Comparison of ENCODE assay signal across 8 cellular contexts in genomic region chr3:183116051-183116614, GRCh38. TPM values are rescaled to one million over a fixed set of nuclear protein-coding genes. Genes with fewer than 3 reads are reported as not detected.
DNase-seq lines count a peak whose midpoint lies in the region; ATAC-seq and TF ChIP-seq lines count a peak whose summit lies in the region.

No MANE protein-coding gene starts in this region.

- H3K18ac ChIP-seq in IMR-90 (ENCODE audit: low read depth, low read length): no peak overlapping the region

- 3% methylated on average over 16 of the region's 25 CpGs; no CpG with 5 or more reads in 1 of the 2 experiments for WGBS in IMR-90 (ENCODE audit: extremely low coverage in 2 of 2, insufficient read length in 1 of 2), 2 experiments

- dilution Hi-C loops in IMR-90 (cut with HindIII; ENCODE audit: low sequenced_read_pairs, unreplicated experiment): no loop called here

- POLR2A ChIA-PET in IMR-90 (lab: Charles Lee; ENCODE audit: unreplicated experiment): no interaction called here

- no peak overlapping the region for H3K27ac ChIP-seq in IMR-90 (ENCODE audit: insufficient read depth, low read length)

- peaks cover 2% of the 10 kb centered on the region; the same call in 1 of the 2 replicates for H3K9me3 ChIP-seq in IMR-90 (ENCODE audit: control insufficient read depth, insufficient read depth, low read length)

- no peak overlapping the region for H2BK5ac ChIP-seq in IMR-90 (ENCODE audit: low read depth, low read length, poor library complexity, severe bottlenecking)

- no peak for TF ChIP-seq POLR2A in IMR-90 (IDR thresholded peaks at IDR 0.05; ENCODE audit: low read depth, low read length)

- H3K27me3 ChIP-seq in IMR-90 (ENCODE audit: control insufficient read depth, insufficient read depth, low read length): peaks cover 43% of the 10 kb centered on the region

- in situ Hi-C loops in IMR-90 (cut with MboI; ENCODE audit: low sequenced_read_pairs): no loop called here

- H3K27ac Mint-ChIP-seq in Calu3 (ENCODE audit: unreplicated experiment): peak overlapping the region; percentile 41

- no peak overlapping the region for H3K23ac ChIP-seq in IMR-90 (ENCODE audit: low read depth, low read length)

- CTCF ChIA-PET in Calu3 (lab: Charles Lee) (no interaction called here), IMR-90 (lab: Yijun Ruan, JAX) (interaction anchor here (0.5 kb wide), 1 partner anchor 32 kb away, joined by 4 read pairs; no protein-coding TSS in a partner anchor)

- no peak overlapping the region for H4K8ac ChIP-seq in IMR-90 (ENCODE audit: low read depth in 2 of 2, low read length in 2 of 2)

- no peak overlapping the region for H2BK15ac ChIP-seq in IMR-90 (ENCODE audit: low read depth, low read length)

- no peak for TF ChIP-seq RAD21 in IMR-90 (IDR thresholded peaks at IDR 0.05; ENCODE audit: low read length)

- no peak overlapping the region for H2BK120ac ChIP-seq in IMR-90 (ENCODE audit: low read depth, low read length)

- H3K56ac ChIP-seq in IMR-90 (ENCODE audit: extremely low read depth, insufficient read depth, low read length): no peak overlapping the region

- DNase-seq in Calu3: peak; percentile 88
- DNase-seq in IMR-90: no peak
- DNase-seq in RKO (ENCODE audit: low spot score): peak; percentile 30
- DNase-seq in activated naive CD4-positive, alpha-beta T cell treated with Interleukin-2 at 50 U/mL for 16 hours: peak; percentile 59
- DNase-seq in inferior parietal cortex (ENCODE audit: extremely low spot score): peak; percentile 68
- DNase-seq in stimulated activated CD4-positive, alpha-beta T cell treated with anti-CD3 and anti-CD28 coated beads, Interleukin-2, amount 100 ng/mL, for 48 hours: peak; percentile 43 to 49
- no peak for DNase-seq in globus pallidus (ENCODE audit: low spot score)

- intact Hi-C loops in Calu3 (cut with micrococcal nuclease; ENCODE audit: unreplicated experiment) (no loop called here), IMR-90 (cut with micrococcal nuclease) (no loop called here)

- H3K36me3 ChIP-seq in IMR-90 (ENCODE audit: control insufficient read depth, insufficient read depth, low read length): no peaks in the 10 kb centered on the region

- H3K9me3 Mint-ChIP-seq in Calu3 (ENCODE audit: low read depth, unreplicated experiment): no peaks in the 10 kb centered on the region

- H2BK20ac ChIP-seq in IMR-90 (ENCODE audit: low read depth, low read length): no peak overlapping the region

- peaks cover 11% of the 10 kb centered on the region for H3K36me3 Mint-ChIP-seq in Calu3 (ENCODE audit: insufficient read depth, unreplicated experiment)

- peak overlapping the region; percentile 21 for H2AFZ ChIP-seq in IMR-90 (replicated peaks; ENCODE audit: low read length, poor library complexity)

- no TSS peak for BruUV-seq in Calu3 (replicated peaks; lab: Mats Ljungman, UMichigan)
- BruUV-seq in IMR-90 (replicated peaks; lab: Mats Ljungman, UMichigan): no TSS peak

- no peaks in the 10 kb centered on the region for H4K20me1 ChIP-seq in IMR-90 (ENCODE audit: insufficient read depth, low read length)

- H3K4me1 Mint-ChIP-seq in Calu3 (ENCODE audit: low read depth, unreplicated experiment): peaks cover 19% of the 10 kb centered on the region

- H3K4me3 ChIP-seq in IMR-90 (ENCODE audit: insufficient read depth, low read depth, low read length): no peak overlapping the region

- H3K4me2 ChIP-seq in IMR-90 (ENCODE audit: low read depth, low read length): no peak overlapping the region

- H3K9me1 ChIP-seq in IMR-90 (ENCODE audit: insufficient read depth, low read length): no peaks in the 10 kb centered on the region

- no peak overlapping the region for H2AK9ac ChIP-seq in IMR-90 (replicated peaks; ENCODE audit: low read depth, low read length, poor library complexity)

- H3K4me1 ChIP-seq in IMR-90 (ENCODE audit: control insufficient read depth, insufficient read depth, low read length): no peaks in the 10 kb centered on the region

- H3K4ac ChIP-seq in IMR-90 (ENCODE audit: low read depth, low read length): no peak overlapping the region

- peaks cover 34% of the 10 kb centered on the region for H3K27me3 Mint-ChIP-seq in Calu3 (ENCODE audit: unreplicated experiment)

- no peak overlapping the region for H3K14ac ChIP-seq in IMR-90 (replicated peaks; ENCODE audit: low read depth, low read length)

- H3K79me1 ChIP-seq in IMR-90 (ENCODE audit: low read depth in 1 of 2, low read length in 2 of 2): no peaks in the 10 kb centered on the region

- TF ChIP-seq CTCF in Calu3 (IDR thresholded peaks at IDR 0.05; ENCODE audit: unreplicated experiment) (no peak), IMR-90 (conservative IDR thresholded peaks at IDR 0.05; ENCODE audit: low read depth, low read length) (no peak)

- H3K9ac ChIP-seq in IMR-90 (ENCODE audit: low read depth, low read length): no peak overlapping the region

- ATAC-seq in GM21423 (IDR thresholded peaks at IDR 0.05; ENCODE audit: unreplicated experiment) (peak; percentile 86), IMR-90 (ENCODE audit: low read depth) (no peak)

- H4K91ac ChIP-seq in IMR-90 (ENCODE audit: insufficient read depth, low read depth, low read length): no peak overlapping the region

- H3K4me3 Mint-ChIP-seq in Calu3 (ENCODE audit: low read depth, unreplicated experiment): peak overlapping the region; percentile 98

- no peak overlapping the region for H4K5ac ChIP-seq in IMR-90 (ENCODE audit: low read depth, low read length)

- no peak overlapping the region for H2AK5ac ChIP-seq in IMR-90 (ENCODE audit: low read depth, low read length)

TF ChIP-seq in IMR-90, 13 proteins besides CTCF, POLR2A, EP300 and RAD21:
- TF ChIP-seq RFX5 (IDR thresholded peaks at IDR 0.05; ENCODE audit: low read depth, low read length): no peak
- TF ChIP-seq MXI1 (IDR thresholded peaks at IDR 0.05; ENCODE audit: borderline replicate concordance, low read depth, low read length): no peak
- TF ChIP-seq ELK1 (IDR thresholded peaks at IDR 0.05; ENCODE audit: borderline replicate concordance, low read depth, low read length): no peak
- TF ChIP-seq NFE2L2 (IDR thresholded peaks at IDR 0.05; ENCODE audit: low read depth, low read length): no peak
- no peak for TF ChIP-seq MAFK (IDR thresholded peaks at IDR 0.05; ENCODE audit: low read depth, low read length)
- no peak for TF ChIP-seq RCOR1 (IDR thresholded peaks at IDR 0.05; ENCODE audit: insufficient replicate concordance, low read length)
- no peak for TF ChIP-seq FOS (IDR thresholded peaks at IDR 0.05; ENCODE audit: low read depth, low read length)
- no peak for TF ChIP-seq MAZ (IDR thresholded peaks at IDR 0.05; ENCODE audit: borderline replicate concordance, low read depth, low read length)
- no peak for TF ChIP-seq CHD1 (IDR thresholded peaks at IDR 0.05; ENCODE audit: low read depth, low read length)
- TF ChIP-seq CEBPB (IDR thresholded peaks at IDR 0.05; ENCODE audit: low read depth, low read length): no peak
- no peak for TF ChIP-seq SMC3 (IDR thresholded peaks at IDR 0.05; ENCODE audit: low read depth, low read length)
- TF ChIP-seq USF2 (IDR thresholded peaks at IDR 0.05; ENCODE audit: low read depth, low read length): no peak
- no peak for TF ChIP-seq BHLHE40 (IDR thresholded peaks at IDR 0.05; ENCODE audit: low read depth, low read length)

RNA-seq across cellular contexts. Expression of gene MCCC1, which starts 16.8 kb away (rescaled TPM):
- total RNA-seq in Calu3 (2022) (74.7 and 87.5 TPM in 2 replicates), IMR-90 (2012; rRNA removed) (17.9 and 18.3 TPM in 2 replicates)
- 11.3 and 14.2 TPM in 2 replicates for polyA plus RNA-seq in IMR-90 (2012; rRNA removed)
- 6.7 and 9.1 TPM in 2 replicates for polyA plus RNA-seq in IMR-90 (2012; cell fraction: cytosol; rRNA removed)
- polyA plus RNA-seq in IMR-90 (2012; cell fraction: nucleus; rRNA removed; ENCODE audit: low replicate concordance): 5.4 and 24.3 TPM in 2 replicates

RNA-seq across cellular contexts. Expression of gene LAMP3, which starts 46.4 kb away (rescaled TPM):
- total RNA-seq in Calu3 (2022) (20.5 and 39.7 TPM in 2 replicates), IMR-90 (2012; rRNA removed) (under 0.01 TPM in 1 of 2 replicates, not detected in the other)
- 0.02 and 0.03 TPM in 2 replicates for polyA plus RNA-seq in IMR-90 (2012; rRNA removed)
- 0.01 TPM in 2 replicates for polyA plus RNA-seq in IMR-90 (2012; cell fraction: cytosol; rRNA removed)
- 0.09 TPM in 1 of 2 replicates, not detected in the other for polyA plus RNA-seq in IMR-90 (2012; cell fraction: nucleus; rRNA removed; ENCODE audit: low replicate concordance)

Comparison
In these comparisons a context has a peak if more than half of its experiments do, and no peak if none do; other contexts are left out.
1. DNase-seq: peak in Calu3 (single experiment), RKO (single experiment), activated naive CD4-positive, alpha-beta T cell treated with Interleukin-2 at 50 U/mL for 16 hours (single experiment), inferior parietal cortex (single experiment) and stimulated activated CD4-positive, alpha-beta T cell treated with anti-CD3 and anti-CD28 coated beads, Interleukin-2, amount 100 ng/mL, for 48 hours (2 of 2); none in IMR-90 (single experiment) and globus pallidus (single experiment).
2. RNA of gene LAMP3, which starts 46.4 kb away (total RNA-seq): 20.5 to 39.7 TPM in Calu3; under 0.01 TPM in IMR-90; every median in the first group is over 10 times any median in the second.